Comparison of ENCODE assay signal across 18 cellular contexts in the genomic region with DNA sequence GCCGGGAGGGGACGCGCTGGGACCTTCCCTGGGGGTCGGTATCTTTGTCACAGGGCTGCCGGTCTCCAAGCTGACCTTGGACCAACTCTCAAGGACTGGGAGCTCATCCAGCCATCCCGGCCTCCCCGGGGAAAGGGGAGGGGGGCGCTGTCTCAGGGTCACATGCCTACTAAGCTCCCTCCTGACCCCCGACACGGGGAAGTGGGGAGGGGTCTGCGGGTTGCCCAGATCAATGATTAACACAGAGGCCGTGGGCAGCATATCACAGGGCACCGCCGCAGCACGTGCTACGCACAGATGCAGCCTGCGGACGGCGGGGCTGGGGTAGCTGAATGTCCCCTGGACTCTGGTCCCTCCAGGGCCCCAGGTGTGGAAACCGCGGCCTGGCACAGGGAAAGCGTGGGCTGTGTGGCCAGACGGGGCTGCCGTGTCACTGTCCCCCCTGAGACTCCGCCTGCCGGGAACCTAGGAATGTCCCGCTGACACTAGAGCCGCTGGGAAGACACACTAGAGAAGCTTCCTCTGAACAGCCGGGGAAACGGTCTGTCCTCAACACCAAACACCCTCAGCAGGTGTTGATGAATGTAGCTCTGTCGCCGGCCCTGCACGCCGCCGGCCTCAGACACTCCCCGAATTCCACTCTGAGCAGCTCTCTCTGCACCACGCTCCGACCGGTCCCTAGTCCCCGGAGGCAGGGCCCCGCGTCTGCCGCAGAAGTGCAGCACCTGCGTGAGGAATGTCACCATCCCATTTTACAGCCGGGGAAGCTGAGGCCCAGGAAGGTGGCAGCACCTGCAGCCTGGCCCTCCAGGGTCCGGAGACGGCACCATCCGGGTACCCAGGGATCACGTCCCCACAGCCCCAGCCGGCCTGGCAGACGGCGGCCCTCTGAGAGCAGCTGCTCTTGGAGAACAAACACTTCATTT. TPM values are rescaled to one million over a fixed set of nuclear protein-coding genes. Genes with fewer than 3 reads are reported as not detected.
DNase-seq lines count a peak whose midpoint lies in the region; ATAC-seq and TF ChIP-seq lines count a peak whose summit lies in the region.
"Had no signal": no experiment of that assay in that cellular context is flagged by ENCODE, and none has a peak within 500 bp of the region (broad histone marks: within the 10 kb centered on the region; RNA-seq: fewer than 3 reads in every experiment).

No MANE protein-coding gene starts in this region.

- no peaks in the 10 kb centered on the region for H3K4me1 Mint-ChIP-seq in nephron

- POLR2A ChIA-PET in RWPE1 (lab: Yijun Ruan, JAX; ENCODE audit: low non-redundant PET), result no interaction called here

- intact Hi-C loops in left colon (cut with DNase I, micrococcal nuclease), result no loop called here

- CTCF ChIA-PET in RWPE1 (lab: Yijun Ruan, JAX), result no interaction called here

- H3K36me3 Mint-ChIP-seq in nephron (ENCODE audit: low read depth), result peaks cover 7% of the 10 kb centered on the region

- TF ChIP-seq CTCF in RWPE1 (conservative IDR thresholded peaks at IDR 0.05; ENCODE audit: low read depth) (no peak), nephron (IDR thresholded peaks at IDR 0.05; ENCODE audit: unreplicated experiment in 3 of 3) (no peak)

- peak overlapping the region; percentile 63 to 92 (median 86) for H3K27ac Mint-ChIP-seq in nephron

- ATAC-seq in left colon (peak; percentile 66), HG03175 (IDR thresholded peaks at IDR 0.05; ENCODE audit: unreplicated experiment) (no peak), GM19351 (IDR thresholded peaks at IDR 0.05; ENCODE audit: unreplicated experiment) (no peak), GM21619 (IDR thresholded peaks at IDR 0.05; ENCODE audit: unreplicated experiment) (no peak)
- ATAC-seq: A549, PC-3 had no signal

- H3K9me3 Mint-ChIP-seq in nephron, result no peaks in the 10 kb centered on the region

- DNase-seq in DMS53 (lab: John Stamatoyannopoulos, UW), result peak; percentile 75
- DNase-seq in RWPE1 (ENCODE audit: low spot score), result no peak
- no peak for DNase-seq in left colon
- no peak for DNase-seq in stimulated activated naive CD4-positive, alpha-beta T cell treated with Interleukin-2 at 50 U/mL for 16 hours (lab: John Stamatoyannopoulos, UW)
- DNase-seq: HCEC 1CT, KG1, NCI-H1436, NCI-H2029, NCI-H2171, NCI-H446, NCI-H774, PC-3 had no signal

- H3K27ac ChIP-seq in RWPE1, result peak overlapping the region; percentile 40; the same call in 1 of the 2 replicates
- H3K27ac ChIP-seq: C4-2B had no signal

- H3K4me3 Mint-ChIP-seq in nephron, result peak overlapping the region in 1 of 3 experiments; percentile 70

- peaks cover 3% of the 10 kb centered on the region for H3K27me3 Mint-ChIP-seq in nephron (ENCODE audit: low read depth)

RNA-seq across cellular contexts. Expression of a gene that starts 33.3 kb away (rescaled TPM):
- total RNA-seq in left colon, result 10 to 100 TPM; 58.7 to 80.2 TPM
